In the genomic region with DNA sequence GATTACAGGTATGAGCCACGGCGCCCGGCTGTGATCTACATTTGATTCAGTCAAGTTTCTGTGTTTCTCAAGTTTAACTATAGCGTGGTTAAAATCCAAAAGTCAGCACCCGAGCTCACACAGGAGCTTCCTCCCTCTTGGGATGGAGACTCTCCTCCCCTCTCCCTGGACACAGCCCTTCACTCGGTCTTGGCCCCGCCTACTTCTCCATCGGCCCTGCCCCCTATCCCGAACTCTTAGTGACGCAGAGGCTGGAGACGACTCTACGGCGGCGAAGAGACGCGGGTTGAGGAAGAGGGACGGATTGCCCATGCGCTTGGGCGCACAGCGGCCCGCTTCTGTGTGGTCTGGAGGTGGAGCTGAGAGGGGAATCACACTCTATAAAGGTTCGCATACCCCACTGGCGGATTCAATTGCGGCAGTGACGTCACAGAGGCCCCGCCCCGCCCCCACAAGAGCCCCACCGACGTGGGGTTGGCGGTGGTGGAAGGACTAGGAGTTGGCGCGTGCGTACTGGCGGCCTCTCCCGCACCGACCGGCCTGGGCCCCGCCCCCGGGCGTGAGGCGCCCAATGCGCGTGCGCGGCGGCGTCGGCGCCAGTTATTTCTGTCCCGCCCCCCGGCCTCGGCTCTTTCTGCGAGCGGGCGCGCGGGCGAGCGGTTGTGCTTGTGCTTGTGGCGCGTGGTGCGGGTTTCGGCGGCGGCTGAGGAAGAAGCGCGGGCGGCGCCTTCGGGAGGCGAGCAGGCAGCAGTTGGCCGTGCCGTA, we compare ENCODE assay signal across 1 cellular context.
TF ChIP-seq lines count a peak whose summit lies in the region.

A gene (plus strand): TSS at position 239 of the 765 bp plus-strand sequence. CDS start 694 bp downstream, outside the sequence.

TF ChIP-seq in GM12878, 131 proteins besides CTCF, POLR2A, EP300 and RAD21 (continued from another document and continues in another):
- TF ChIP-seq, protein P1, sequence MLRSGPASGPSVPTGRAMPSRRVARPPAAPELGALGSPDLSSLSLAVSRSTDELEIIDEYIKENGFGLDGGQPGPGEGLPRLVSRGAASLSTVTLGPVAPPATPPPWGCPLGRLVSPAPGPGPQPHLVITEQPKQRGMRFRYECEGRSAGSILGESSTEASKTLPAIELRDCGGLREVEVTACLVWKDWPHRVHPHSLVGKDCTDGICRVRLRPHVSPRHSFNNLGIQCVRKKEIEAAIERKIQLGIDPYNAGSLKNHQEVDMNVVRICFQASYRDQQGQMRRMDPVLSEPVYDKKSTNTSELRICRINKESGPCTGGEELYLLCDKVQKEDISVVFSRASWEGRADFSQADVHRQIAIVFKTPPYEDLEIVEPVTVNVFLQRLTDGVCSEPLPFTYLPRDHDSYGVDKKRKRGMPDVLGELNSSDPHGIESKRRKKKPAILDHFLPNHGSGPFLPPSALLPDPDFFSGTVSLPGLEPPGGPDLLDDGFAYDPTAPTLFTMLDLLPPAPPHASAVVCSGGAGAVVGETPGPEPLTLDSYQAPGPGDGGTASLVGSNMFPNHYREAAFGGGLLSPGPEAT (IDR thresholded peaks at IDR 0.05; ENCODE audit: low read depth): peak; percentile 83
- no peak for TF ChIP-seq RAD51 (IDR thresholded peaks at IDR 0.05)
- TF ChIP-seq, protein P2, sequence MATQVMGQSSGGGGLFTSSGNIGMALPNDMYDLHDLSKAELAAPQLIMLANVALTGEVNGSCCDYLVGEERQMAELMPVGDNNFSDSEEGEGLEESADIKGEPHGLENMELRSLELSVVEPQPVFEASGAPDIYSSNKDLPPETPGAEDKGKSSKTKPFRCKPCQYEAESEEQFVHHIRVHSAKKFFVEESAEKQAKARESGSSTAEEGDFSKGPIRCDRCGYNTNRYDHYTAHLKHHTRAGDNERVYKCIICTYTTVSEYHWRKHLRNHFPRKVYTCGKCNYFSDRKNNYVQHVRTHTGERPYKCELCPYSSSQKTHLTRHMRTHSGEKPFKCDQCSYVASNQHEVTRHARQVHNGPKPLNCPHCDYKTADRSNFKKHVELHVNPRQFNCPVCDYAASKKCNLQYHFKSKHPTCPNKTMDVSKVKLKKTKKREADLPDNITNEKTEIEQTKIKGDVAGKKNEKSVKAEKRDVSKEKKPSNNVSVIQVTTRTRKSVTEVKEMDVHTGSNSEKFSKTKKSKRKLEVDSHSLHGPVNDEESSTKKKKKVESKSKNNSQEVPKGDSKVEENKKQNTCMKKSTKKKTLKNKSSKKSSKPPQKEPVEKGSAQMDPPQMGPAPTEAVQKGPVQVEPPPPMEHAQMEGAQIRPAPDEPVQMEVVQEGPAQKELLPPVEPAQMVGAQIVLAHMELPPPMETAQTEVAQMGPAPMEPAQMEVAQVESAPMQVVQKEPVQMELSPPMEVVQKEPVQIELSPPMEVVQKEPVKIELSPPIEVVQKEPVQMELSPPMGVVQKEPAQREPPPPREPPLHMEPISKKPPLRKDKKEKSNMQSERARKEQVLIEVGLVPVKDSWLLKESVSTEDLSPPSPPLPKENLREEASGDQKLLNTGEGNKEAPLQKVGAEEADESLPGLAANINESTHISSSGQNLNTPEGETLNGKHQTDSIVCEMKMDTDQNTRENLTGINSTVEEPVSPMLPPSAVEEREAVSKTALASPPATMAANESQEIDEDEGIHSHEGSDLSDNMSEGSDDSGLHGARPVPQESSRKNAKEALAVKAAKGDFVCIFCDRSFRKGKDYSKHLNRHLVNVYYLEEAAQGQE (IDR thresholded peaks at IDR 0.05; ENCODE audit: low read depth, low read length): no peak
- peak; percentile 87 for TF ChIP-seq SMARCA5 (IDR thresholded peaks at IDR 0.05)
- TF ChIP-seq, protein P3, sequence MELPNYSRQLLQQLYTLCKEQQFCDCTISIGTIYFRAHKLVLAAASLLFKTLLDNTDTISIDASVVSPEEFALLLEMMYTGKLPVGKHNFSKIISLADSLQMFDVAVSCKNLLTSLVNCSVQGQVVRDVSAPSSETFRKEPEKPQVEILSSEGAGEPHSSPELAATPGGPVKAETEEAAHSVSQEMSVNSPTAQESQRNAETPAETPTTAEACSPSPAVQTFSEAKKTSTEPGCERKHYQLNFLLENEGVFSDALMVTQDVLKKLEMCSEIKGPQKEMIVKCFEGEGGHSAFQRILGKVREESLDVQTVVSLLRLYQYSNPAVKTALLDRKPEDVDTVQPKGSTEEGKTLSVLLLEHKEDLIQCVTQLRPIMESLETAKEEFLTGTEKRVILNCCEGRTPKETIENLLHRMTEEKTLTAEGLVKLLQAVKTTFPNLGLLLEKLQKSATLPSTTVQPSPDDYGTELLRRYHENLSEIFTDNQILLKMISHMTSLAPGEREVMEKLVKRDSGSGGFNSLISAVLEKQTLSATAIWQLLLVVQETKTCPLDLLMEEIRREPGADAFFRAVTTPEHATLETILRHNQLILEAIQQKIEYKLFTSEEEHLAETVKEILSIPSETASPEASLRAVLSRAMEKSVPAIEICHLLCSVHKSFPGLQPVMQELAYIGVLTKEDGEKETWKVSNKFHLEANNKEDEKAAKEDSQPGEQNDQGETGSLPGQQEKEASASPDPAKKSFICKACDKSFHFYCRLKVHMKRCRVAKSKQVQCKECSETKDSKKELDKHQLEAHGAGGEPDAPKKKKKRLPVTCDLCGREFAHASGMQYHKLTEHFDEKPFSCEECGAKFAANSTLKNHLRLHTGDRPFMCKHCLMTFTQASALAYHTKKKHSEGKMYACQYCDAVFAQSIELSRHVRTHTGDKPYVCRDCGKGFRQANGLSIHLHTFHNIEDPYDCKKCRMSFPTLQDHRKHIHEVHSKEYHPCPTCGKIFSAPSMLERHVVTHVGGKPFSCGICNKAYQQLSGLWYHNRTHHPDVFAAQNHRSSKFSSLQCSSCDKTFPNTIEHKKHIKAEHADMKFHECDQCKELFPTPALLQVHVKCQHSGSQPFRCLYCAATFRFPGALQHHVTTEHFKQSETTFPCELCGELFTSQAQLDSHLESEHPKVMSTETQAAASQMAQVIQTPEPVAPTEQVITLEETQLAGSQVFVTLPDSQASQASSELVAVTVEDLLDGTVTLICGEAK (IDR thresholded peaks at IDR 0.05; ENCODE audit: borderline replicate concordance): peak; percentile 5; the same call in 1 of the 2 replicates
- TF ChIP-seq, protein P4, sequence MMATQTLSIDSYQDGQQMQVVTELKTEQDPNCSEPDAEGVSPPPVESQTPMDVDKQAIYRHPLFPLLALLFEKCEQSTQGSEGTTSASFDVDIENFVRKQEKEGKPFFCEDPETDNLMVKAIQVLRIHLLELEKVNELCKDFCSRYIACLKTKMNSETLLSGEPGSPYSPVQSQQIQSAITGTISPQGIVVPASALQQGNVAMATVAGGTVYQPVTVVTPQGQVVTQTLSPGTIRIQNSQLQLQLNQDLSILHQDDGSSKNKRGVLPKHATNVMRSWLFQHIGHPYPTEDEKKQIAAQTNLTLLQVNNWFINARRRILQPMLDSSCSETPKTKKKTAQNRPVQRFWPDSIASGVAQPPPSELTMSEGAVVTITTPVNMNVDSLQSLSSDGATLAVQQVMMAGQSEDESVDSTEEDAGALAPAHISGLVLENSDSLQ (IDR thresholded peaks at IDR 0.05): peak; percentile 45
- peak; percentile 65; the same call in 1 of the 2 replicates for TF ChIP-seq TCF3 (IDR thresholded peaks at IDR 0.05; ENCODE audit: borderline replicate concordance, insufficient read depth, low read depth, low read length)
- peak; percentile 84 for TF ChIP-seq LARP7 (IDR thresholded peaks at IDR 0.05)
- peak; percentile 81 for TF ChIP-seq CHD2 (IDR thresholded peaks at IDR 0.05; ENCODE audit: borderline replicate concordance, low read depth, low read length)
- no peak for TF ChIP-seq CEBPB (IDR thresholded peaks at IDR 0.05; ENCODE audit: borderline replicate concordance in 1 of 2, low read depth in 2 of 2, low read length in 2 of 2)
- no peak for TF ChIP-seq TARDBP (IDR thresholded peaks at IDR 0.05; ENCODE audit: borderline replicate concordance)
- TF ChIP-seq MXI1 (IDR thresholded peaks at IDR 0.05; ENCODE audit: low read depth, low read length): peak; percentile 20; the same call in 1 of the 2 replicates
- TF ChIP-seq ZBED1 (IDR thresholded peaks at IDR 0.05; ENCODE audit: borderline replicate concordance): no peak
- no peak for TF ChIP-seq MYB (IDR thresholded peaks at IDR 0.05; ENCODE audit: borderline replicate concordance, low read depth, low read length)
- TF ChIP-seq STAT1 (conservative IDR thresholded peaks at IDR 0.05): no peak
- TF ChIP-seq, protein P5, sequence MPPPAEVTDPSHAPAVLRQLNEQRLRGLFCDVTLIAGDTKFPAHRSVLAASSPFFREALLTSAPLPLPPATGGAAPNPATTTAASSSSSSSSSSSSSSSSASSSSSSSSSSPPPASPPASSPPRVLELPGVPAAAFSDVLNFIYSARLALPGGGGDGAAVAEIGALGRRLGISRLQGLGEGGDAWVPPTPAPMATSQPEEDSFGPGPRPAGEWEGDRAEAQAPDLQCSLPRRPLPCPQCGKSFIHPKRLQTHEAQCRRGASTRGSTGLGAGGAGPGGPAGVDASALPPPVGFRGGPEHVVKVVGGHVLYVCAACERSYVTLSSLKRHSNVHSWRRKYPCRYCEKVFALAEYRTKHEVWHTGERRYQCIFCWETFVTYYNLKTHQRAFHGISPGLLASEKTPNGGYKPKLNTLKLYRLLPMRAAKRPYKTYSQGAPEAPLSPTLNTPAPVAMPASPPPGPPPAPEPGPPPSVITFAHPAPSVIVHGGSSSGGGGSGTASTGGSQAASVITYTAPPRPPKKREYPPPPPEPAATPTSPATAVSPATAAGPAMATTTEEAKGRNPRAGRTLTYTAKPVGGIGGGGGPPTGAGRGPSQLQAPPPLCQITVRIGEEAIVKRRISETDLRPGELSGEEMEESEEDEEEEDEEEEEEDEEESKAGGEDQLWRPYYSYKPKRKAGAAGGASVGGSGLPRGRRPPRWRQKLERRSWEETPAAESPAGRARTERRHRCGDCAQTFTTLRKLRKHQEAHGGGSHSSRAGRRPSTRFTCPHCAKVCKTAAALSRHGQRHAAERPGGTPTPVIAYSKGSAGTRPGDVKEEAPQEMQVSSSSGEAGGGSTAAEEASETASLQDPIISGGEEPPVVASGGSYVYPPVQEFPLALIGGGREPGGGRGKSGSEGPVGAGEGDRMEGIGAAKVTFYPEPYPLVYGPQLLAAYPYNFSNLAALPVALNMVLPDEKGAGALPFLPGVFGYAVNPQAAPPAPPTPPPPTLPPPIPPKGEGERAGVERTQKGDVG (CRISPR knock-in tag; IDR thresholded peaks at IDR 0.05): no peak
- TF ChIP-seq, protein P6, sequence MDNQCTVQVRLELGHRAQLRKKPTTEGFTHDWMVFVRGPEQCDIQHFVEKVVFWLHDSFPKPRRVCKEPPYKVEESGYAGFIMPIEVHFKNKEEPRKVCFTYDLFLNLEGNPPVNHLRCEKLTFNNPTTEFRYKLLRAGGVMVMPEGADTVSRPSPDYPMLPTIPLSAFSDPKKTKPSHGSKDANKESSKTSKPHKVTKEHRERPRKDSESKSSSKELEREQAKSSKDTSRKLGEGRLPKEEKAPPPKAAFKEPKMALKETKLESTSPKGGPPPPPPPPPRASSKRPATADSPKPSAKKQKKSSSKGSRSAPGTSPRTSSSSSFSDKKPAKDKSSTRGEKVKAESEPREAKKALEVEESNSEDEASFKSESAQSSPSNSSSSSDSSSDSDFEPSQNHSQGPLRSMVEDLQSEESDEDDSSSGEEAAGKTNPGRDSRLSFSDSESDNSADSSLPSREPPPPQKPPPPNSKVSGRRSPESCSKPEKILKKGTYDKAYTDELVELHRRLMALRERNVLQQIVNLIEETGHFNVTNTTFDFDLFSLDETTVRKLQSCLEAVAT (IDR thresholded peaks at IDR 0.05): peak; percentile 33; the same call in 1 of the 2 replicates
- peak; percentile 52; the same call in 1 of the 2 replicates for TF ChIP-seq CBFB (IDR thresholded peaks at IDR 0.05; ENCODE audit: low read depth)
- TF ChIP-seq, protein P7, sequence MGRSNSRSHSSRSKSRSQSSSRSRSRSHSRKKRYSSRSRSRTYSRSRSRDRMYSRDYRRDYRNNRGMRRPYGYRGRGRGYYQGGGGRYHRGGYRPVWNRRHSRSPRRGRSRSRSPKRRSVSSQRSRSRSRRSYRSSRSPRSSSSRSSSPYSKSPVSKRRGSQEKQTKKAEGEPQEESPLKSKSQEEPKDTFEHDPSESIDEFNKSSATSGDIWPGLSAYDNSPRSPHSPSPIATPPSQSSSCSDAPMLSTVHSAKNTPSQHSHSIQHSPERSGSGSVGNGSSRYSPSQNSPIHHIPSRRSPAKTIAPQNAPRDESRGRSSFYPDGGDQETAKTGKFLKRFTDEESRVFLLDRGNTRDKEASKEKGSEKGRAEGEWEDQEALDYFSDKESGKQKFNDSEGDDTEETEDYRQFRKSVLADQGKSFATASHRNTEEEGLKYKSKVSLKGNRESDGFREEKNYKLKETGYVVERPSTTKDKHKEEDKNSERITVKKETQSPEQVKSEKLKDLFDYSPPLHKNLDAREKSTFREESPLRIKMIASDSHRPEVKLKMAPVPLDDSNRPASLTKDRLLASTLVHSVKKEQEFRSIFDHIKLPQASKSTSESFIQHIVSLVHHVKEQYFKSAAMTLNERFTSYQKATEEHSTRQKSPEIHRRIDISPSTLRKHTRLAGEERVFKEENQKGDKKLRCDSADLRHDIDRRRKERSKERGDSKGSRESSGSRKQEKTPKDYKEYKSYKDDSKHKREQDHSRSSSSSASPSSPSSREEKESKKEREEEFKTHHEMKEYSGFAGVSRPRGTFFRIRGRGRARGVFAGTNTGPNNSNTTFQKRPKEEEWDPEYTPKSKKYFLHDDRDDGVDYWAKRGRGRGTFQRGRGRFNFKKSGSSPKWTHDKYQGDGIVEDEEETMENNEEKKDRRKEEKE (IDR thresholded peaks at IDR 0.05): no peak
- no peak for TF ChIP-seq JUNB (IDR thresholded peaks at IDR 0.05)
- no peak for TF ChIP-seq PAX5 (IDR thresholded peaks at IDR 0.05; ENCODE audit: borderline replicate concordance, low read depth, low read length)
- TF ChIP-seq PML (IDR thresholded peaks at IDR 0.05; ENCODE audit: low read length): peak; percentile 93; the same call in 1 of the 2 replicates
- TF ChIP-seq NR2F1 (conservative IDR thresholded peaks at IDR 0.05): no peak; the same call in 1 of the 2 replicates
- TF ChIP-seq, protein P8, sequence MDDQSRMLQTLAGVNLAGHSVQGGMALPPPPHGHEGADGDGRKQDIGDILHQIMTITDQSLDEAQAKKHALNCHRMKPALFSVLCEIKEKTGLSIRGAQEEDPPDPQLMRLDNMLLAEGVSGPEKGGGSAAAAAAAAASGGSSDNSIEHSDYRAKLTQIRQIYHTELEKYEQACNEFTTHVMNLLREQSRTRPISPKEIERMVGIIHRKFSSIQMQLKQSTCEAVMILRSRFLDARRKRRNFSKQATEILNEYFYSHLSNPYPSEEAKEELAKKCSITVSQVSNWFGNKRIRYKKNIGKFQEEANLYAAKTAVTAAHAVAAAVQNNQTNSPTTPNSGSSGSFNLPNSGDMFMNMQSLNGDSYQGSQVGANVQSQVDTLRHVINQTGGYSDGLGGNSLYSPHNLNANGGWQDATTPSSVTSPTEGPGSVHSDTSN (IDR thresholded peaks at IDR 0.05; ENCODE audit: insufficient replicate concordance, low read depth, low read length): no peak
